ENCODE assay signal across 2 cellular contexts in the genomic region with DNA sequence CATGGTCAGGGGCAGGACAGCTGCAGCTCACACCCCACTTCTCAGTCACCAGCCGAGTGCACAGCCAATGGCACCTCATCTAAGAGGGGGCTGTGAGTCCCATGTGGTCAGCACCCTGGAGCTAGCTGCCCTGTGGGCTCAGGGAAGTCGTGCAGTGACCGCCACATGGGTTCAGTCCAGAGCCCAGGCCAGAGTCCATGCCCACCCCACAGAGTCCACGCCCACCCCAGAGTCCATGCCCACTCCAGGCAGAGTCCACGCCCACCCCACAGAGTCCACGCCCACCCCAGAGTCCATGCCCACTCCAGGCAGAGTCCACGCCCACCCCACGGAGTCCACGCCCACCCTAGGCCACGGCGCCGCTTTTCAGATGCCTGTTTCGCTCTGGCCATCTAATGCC.
TF ChIP-seq lines count a peak whose summit lies in the region.

No MANE protein-coding gene starts in this region.

TF ChIP-seq in GM23338, 12 proteins besides CTCF, POLR2A, EP300 and RAD21 (continues in another document):
- no peak for TF ChIP-seq ZNF114 (CRISPR knock-in tag; IDR thresholded peaks at IDR 0.05)
- TF ChIP-seq EZH2phosphoT487 (IDR thresholded peaks at IDR 0.05; ENCODE audit: unreplicated experiment), result no peak
- no peak for TF ChIP-seq EZH2 (IDR thresholded peaks at IDR 0.05; ENCODE audit: low read depth, unreplicated experiment)
- TF ChIP-seq JUNB (IDR thresholded peaks at IDR 0.05; ENCODE audit: unreplicated experiment), result no peak
- no peak for TF ChIP-seq CREB1 (CRISPR knock-in tag; IDR thresholded peaks at IDR 0.05; ENCODE audit: low read depth)
- TF ChIP-seq, protein P1, sequence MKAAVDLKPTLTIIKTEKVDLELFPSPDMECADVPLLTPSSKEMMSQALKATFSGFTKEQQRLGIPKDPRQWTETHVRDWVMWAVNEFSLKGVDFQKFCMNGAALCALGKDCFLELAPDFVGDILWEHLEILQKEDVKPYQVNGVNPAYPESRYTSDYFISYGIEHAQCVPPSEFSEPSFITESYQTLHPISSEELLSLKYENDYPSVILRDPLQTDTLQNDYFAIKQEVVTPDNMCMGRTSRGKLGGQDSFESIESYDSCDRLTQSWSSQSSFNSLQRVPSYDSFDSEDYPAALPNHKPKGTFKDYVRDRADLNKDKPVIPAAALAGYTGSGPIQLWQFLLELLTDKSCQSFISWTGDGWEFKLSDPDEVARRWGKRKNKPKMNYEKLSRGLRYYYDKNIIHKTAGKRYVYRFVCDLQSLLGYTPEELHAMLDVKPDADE (IDR thresholded peaks at IDR 0.05), result no peak
- TF ChIP-seq ZNF331 (CRISPR knock-in tag; IDR thresholded peaks at IDR 0.05; ENCODE audit: low read depth), result no peak
- TF ChIP-seq POLR2AphosphoS5 (IDR thresholded peaks at IDR 0.05; ENCODE audit: low read depth), result no peak
- TF ChIP-seq, protein P2, sequence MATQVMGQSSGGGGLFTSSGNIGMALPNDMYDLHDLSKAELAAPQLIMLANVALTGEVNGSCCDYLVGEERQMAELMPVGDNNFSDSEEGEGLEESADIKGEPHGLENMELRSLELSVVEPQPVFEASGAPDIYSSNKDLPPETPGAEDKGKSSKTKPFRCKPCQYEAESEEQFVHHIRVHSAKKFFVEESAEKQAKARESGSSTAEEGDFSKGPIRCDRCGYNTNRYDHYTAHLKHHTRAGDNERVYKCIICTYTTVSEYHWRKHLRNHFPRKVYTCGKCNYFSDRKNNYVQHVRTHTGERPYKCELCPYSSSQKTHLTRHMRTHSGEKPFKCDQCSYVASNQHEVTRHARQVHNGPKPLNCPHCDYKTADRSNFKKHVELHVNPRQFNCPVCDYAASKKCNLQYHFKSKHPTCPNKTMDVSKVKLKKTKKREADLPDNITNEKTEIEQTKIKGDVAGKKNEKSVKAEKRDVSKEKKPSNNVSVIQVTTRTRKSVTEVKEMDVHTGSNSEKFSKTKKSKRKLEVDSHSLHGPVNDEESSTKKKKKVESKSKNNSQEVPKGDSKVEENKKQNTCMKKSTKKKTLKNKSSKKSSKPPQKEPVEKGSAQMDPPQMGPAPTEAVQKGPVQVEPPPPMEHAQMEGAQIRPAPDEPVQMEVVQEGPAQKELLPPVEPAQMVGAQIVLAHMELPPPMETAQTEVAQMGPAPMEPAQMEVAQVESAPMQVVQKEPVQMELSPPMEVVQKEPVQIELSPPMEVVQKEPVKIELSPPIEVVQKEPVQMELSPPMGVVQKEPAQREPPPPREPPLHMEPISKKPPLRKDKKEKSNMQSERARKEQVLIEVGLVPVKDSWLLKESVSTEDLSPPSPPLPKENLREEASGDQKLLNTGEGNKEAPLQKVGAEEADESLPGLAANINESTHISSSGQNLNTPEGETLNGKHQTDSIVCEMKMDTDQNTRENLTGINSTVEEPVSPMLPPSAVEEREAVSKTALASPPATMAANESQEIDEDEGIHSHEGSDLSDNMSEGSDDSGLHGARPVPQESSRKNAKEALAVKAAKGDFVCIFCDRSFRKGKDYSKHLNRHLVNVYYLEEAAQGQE (IDR thresholded peaks at IDR 0.05; ENCODE audit: unreplicated experiment), result no peak
- TF ChIP-seq, protein P3, sequence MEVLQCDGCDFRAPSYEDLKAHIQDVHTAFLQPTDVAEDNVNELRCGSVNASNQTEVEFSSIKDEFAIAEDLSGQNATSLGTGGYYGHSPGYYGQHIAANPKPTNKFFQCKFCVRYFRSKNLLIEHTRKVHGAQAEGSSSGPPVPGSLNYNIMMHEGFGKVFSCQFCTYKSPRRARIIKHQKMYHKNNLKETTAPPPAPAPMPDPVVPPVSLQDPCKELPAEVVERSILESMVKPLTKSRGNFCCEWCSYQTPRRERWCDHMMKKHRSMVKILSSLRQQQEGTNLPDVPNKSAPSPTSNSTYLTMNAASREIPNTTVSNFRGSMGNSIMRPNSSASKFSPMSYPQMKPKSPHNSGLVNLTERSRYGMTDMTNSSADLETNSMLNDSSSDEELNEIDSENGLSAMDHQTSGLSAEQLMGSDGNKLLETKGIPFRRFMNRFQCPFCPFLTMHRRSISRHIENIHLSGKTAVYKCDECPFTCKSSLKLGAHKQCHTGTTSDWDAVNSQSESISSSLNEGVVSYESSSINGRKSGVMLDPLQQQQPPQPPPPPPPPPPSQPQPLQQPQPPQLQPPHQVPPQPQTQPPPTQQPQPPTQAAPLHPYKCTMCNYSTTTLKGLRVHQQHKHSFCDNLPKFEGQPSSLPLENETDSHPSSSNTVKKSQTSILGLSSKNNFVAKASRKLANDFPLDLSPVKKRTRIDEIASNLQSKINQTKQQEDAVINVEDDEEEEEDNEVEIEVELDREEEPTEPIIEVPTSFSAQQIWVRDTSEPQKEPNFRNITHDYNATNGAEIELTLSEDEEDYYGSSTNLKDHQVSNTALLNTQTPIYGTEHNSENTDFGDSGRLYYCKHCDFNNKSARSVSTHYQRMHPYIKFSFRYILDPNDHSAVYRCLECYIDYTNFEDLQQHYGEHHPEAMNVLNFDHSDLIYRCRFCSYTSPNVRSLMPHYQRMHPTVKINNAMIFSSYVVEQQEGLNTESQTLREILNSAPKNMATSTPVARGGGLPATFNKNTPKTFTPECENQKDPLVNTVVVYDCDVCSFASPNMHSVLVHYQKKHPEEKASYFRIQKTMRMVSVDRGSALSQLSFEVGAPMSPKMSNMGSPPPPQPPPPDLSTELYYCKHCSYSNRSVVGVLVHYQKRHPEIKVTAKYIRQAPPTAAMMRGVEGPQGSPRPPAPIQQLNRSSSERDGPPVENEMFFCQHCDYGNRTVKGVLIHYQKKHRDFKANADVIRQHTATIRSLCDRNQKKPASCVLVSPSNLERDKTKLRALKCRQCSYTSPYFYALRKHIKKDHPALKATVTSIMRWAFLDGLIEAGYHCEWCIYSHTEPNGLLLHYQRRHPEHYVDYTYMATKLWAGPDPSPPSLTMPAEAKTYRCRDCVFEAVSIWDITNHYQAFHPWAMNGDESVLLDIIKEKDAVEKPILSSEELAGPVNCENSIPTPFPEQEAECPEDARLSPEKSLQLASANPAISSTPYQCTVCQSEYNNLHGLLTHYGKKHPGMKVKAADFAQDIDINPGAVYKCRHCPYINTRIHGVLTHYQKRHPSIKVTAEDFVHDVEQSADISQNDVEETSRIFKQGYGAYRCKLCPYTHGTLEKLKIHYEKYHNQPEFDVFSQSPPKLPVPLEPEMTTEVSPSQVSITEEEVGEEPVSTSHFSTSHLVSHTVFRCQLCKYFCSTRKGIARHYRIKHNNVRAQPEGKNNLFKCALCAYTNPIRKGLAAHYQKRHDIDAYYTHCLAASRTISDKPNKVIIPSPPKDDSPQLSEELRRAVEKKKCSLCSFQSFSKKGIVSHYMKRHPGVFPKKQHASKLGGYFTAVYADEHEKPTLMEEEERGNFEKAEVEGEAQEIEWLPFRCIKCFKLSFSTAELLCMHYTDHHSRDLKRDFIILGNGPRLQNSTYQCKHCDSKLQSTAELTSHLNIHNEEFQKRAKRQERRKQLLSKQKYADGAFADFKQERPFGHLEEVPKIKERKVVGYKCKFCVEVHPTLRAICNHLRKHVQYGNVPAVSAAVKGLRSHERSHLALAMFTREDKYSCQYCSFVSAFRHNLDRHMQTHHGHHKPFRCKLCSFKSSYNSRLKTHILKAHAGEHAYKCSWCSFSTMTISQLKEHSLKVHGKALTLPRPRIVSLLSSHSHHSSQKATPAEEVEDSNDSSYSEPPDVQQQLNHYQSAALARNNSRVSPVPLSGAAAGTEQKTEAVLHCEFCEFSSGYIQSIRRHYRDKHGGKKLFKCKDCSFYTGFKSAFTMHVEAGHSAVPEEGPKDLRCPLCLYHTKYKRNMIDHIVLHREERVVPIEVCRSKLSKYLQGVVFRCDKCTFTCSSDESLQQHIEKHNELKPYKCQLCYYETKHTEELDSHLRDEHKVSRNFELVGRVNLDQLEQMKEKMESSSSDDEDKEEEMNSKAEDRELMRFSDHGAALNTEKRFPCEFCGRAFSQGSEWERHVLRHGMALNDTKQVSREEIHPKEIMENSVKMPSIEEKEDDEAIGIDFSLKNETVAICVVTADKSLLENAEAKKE (CRISPR knock-in tag; IDR thresholded peaks at IDR 0.05), result no peak

TF ChIP-seq in GM12878, 131 proteins besides CTCF, POLR2A, EP300 and RAD21:
- no peak for TF ChIP-seq POLR2AphosphoS2 (IDR thresholded peaks at IDR 0.05; ENCODE audit: low read depth, low read length)
- no peak for TF ChIP-seq CHD4 (IDR thresholded peaks at IDR 0.05)
- TF ChIP-seq IKZF2 (IDR thresholded peaks at IDR 0.05), result no peak
- TF ChIP-seq SMC3 (IDR thresholded peaks at IDR 0.05; ENCODE audit: borderline replicate concordance, low read length), result no peak
- TF ChIP-seq ZNF24 (IDR thresholded peaks at IDR 0.05), result no peak
- TF ChIP-seq JUND (IDR thresholded peaks at IDR 0.05; ENCODE audit: low read depth, low read length), result no peak
- TF ChIP-seq GABPA (IDR thresholded peaks at IDR 0.05; ENCODE audit: low read depth), result no peak
- no peak for TF ChIP-seq ZNF217 (IDR thresholded peaks at IDR 0.05)
- no peak for TF ChIP-seq STAT3 (IDR thresholded peaks at IDR 0.05; ENCODE audit: low read depth, low read length)
- no peak for TF ChIP-seq NRF1 (conservative IDR thresholded peaks at IDR 0.05; ENCODE audit: low read depth, low read length)
- no peak for TF ChIP-seq RCOR1 (conservative IDR thresholded peaks at IDR 0.05; ENCODE audit: low read depth, low read length)
- TF ChIP-seq KDM1A (IDR thresholded peaks at IDR 0.05; ENCODE audit: borderline replicate concordance), result no peak
- no peak for TF ChIP-seq ATF7 (IDR thresholded peaks at IDR 0.05; ENCODE audit: low read depth)
- TF ChIP-seq, protein P4, sequence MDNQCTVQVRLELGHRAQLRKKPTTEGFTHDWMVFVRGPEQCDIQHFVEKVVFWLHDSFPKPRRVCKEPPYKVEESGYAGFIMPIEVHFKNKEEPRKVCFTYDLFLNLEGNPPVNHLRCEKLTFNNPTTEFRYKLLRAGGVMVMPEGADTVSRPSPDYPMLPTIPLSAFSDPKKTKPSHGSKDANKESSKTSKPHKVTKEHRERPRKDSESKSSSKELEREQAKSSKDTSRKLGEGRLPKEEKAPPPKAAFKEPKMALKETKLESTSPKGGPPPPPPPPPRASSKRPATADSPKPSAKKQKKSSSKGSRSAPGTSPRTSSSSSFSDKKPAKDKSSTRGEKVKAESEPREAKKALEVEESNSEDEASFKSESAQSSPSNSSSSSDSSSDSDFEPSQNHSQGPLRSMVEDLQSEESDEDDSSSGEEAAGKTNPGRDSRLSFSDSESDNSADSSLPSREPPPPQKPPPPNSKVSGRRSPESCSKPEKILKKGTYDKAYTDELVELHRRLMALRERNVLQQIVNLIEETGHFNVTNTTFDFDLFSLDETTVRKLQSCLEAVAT (IDR thresholded peaks at IDR 0.05), result no peak
- no peak for TF ChIP-seq SP1 (IDR thresholded peaks at IDR 0.05; ENCODE audit: low read depth, low read length)
- TF ChIP-seq, protein P5, sequence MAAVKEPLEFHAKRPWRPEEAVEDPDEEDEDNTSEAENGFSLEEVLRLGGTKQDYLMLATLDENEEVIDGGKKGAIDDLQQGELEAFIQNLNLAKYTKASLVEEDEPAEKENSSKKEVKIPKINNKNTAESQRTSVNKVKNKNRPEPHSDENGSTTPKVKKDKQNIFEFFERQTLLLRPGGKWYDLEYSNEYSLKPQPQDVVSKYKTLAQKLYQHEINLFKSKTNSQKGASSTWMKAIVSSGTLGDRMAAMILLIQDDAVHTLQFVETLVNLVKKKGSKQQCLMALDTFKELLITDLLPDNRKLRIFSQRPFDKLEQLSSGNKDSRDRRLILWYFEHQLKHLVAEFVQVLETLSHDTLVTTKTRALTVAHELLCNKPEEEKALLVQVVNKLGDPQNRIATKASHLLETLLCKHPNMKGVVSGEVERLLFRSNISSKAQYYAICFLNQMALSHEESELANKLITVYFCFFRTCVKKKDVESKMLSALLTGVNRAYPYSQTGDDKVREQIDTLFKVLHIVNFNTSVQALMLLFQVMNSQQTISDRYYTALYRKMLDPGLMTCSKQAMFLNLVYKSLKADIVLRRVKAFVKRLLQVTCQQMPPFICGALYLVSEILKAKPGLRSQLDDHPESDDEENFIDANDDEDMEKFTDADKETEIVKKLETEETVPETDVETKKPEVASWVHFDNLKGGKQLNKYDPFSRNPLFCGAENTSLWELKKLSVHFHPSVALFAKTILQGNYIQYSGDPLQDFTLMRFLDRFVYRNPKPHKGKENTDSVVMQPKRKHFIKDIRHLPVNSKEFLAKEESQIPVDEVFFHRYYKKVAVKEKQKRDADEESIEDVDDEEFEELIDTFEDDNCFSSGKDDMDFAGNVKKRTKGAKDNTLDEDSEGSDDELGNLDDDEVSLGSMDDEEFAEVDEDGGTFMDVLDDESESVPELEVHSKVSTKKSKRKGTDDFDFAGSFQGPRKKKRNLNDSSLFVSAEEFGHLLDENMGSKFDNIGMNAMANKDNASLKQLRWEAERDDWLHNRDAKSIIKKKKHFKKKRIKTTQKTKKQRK (IDR thresholded peaks at IDR 0.05; ENCODE audit: low read depth, low read length), result no peak
- no peak for TF ChIP-seq RB1 (IDR thresholded peaks at IDR 0.05; ENCODE audit: borderline replicate concordance)
- TF ChIP-seq NR2C2 (IDR thresholded peaks at IDR 0.05; ENCODE audit: borderline replicate concordance, control insufficient read depth, insufficient read length, low read depth), result no peak
TF ChIP-seq in GM12878: peak in this region for 0.
